11 cellular contexts compared by ENCODE assay signal in the genomic region with DNA sequence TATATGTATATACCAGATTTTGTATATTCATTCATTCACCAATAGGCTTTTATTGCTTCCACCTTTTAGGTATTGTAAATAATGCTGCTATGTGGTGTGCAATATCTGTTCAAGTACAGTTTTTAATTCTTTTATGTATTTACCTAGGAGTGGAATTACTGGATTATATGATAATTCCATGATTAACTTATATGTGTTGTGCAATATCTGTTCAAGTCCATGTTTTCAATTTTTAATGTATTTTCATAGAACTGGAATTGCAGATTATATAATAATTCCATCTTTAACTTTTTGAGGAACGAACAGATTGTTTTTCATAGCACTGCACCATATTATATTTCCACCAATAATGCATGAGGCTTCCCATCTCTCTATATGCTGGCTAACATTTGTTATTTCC. TPM values are rescaled to one million over a fixed set of nuclear protein-coding genes. Genes with fewer than 3 reads are reported as not detected.
"Had no signal": no experiment of that assay in that cellular context is flagged by ENCODE, and none has a peak within 500 bp of the region (broad histone marks: within the 10 kb centered on the region; RNA-seq: fewer than 3 reads in every experiment).

No MANE protein-coding gene starts in this region.

- DNase-seq: GM23248, GOT3, H7, H9, HCEC 1CT, HFFc6 had no signal

- H3K27ac ChIP-seq: GM23248 had no signal

- FAIRE-seq: H1, H54 had no signal

- H3K36me3 ChIP-seq: HAP-1 had no signal

- H3K4me3 ChIP-seq: GM23248, GM23338, HAP-1 had no signal

- ATAC-seq: GM23338, HCT116 had no signal

- H3K9ac ChIP-seq: GM23248 had no signal

- H3K4me2 ChIP-seq: GM23338 had no signal

- H3K9me3 ChIP-seq: HAP-1 had no signal

- H3K4me1 ChIP-seq: HAP-1 had no signal

- H2AFZ ChIP-seq: GM23248, GM23338 had no signal

RNA-seq across cellular contexts. Expression of a gene that starts 50.6 kb away (rescaled TPM):
- total RNA-seq: GM23248, HFFc6 had no signal
- polyA plus RNA-seq: GM23248 had no signal
